16 cellular contexts compared by ENCODE assay signal in the genomic region with DNA sequence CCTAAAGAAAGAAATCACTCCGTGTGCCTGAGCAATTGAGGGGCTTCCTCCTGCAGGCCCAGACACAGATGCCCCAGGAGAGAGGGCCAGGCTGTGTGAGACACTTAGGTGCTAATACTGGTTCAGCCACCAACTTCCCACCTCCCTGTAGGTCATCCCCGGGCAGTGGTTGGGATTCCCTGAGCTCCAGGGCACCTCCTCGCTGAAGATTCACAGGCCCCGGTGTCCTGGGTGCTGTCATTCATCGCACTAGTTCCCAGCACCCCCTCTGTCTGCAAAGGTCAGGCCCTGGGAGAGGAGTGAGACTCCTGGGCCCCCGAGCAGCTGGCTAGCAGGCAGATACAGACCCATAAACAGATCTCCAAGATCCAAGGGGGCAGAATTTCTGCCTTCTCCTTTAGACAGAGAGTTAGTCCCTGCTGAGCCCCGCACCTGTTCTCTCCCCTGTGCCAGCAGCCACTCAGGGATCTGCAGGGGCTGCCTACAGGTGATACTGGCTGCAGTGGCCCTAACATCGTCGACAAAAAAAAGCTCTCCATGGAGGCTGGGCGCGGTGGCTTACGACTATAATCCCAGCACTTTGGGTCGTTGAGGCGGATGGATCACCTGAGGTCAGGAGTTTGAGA. TPM values are rescaled to one million over a fixed set of nuclear protein-coding genes. Genes with fewer than 3 reads are reported as not detected.
DNase-seq lines count a peak whose midpoint lies in the region; ATAC-seq and TF ChIP-seq lines count a peak whose summit lies in the region.
"Had no signal": no experiment of that assay in that cellular context is flagged by ENCODE, and none has a peak within 500 bp of the region (broad histone marks: within the 10 kb centered on the region; RNA-seq: fewer than 3 reads in every experiment).

No MANE protein-coding gene starts in this region.

- peak; percentile 41 for DNase-seq in DMS79 (lab: John Stamatoyannopoulos, UW)
- peak; percentile 7 for DNase-seq in NCI-H128 (lab: John Stamatoyannopoulos, UW; ENCODE audit: unreplicated experiment)
- peak; percentile 69 for DNase-seq in SK-N-DZ (ENCODE audit: low spot score)
- DNase-seq in smooth muscle cell (lab: John Stamatoyannopoulos, UW; ENCODE audit: unreplicated experiment): no peak
- no peak for DNase-seq in mammary epithelial cell
- DNase-seq in stimulated activated naive CD8-positive, alpha-beta T cell treated with anti-CD3 and anti-CD28 coated beads, Interleukin-15, Interleukin-2, amounts not matched to agents 100 U/mL and 50 U/mL, for 24 hours: no peak
- no peak for DNase-seq in activated CD4-positive, alpha-beta T cell treated with anti-CD3 and anti-CD28 coated beads, Interleukin-2, amount 50 U/mL, for 48 hours
- DNase-seq: activated CD4-positive, CD25-positive, alpha-beta regulatory T cell treated with anti-CD3 and anti-CD28 coated beads, Interleukin-2, amount 50 U/mL, for 72 hours; activated CD8-positive, alpha-beta memory T cell treated with anti-CD3 and anti-CD28 coated beads, Interleukin-2, amount 10 ng/mL, durations not matched to agents 7 days and 5 days; left ventricle myocardium superior; NCI-H526; stomach; T-helper 9 cell; upper lobe of left lung had no signal

- no peak overlapping the region for H3K27ac ChIP-seq in smooth muscle cell (ENCODE audit: low read depth)
- H3K27ac ChIP-seq in mammary epithelial cell (ENCODE audit: insufficient read depth, low read depth, low read length): no peak overlapping the region
- H3K27ac ChIP-seq: breast epithelium, stomach, upper lobe of left lung had no signal

- no TSS peak for BruUV-seq in mammary epithelial cell (replicated peaks; lab: Mats Ljungman, UMichigan)

- no peak for ATAC-seq in stimulated activated naive CD8-positive, alpha-beta T cell treated with anti-CD3 and anti-CD28 coated beads, Interleukin-15, Interleukin-2, amounts not matched to agents 100 U/mL and 50 U/mL, for 24 hours
- ATAC-seq: activated CD8-positive, alpha-beta memory T cell treated with anti-CD3 and anti-CD28 coated beads, Interleukin-2, amount 10 ng/mL, durations not matched to agents 7 days and 5 days; left ventricle myocardium superior had no signal

- WGBS in smooth muscle cell (ENCODE audit: low lambda C conversion rate): 77% methylated on average over 14 of the region's 14 CpGs
- 60% methylated on average over 8 of the region's 14 CpGs for WGBS in mammary epithelial cell (ENCODE audit: low coverage, missing lambda C conversion rate)

- dilution Hi-C loops in mammary epithelial cell (cut with HindIII; ENCODE audit: low sequenced_read_pairs): no loop called here

- H3K9ac ChIP-seq in smooth muscle cell (ENCODE audit: low read depth) (no peak overlapping the region), mammary epithelial cell (ENCODE audit: insufficient read depth, low read length) (no peak overlapping the region)

- TF ChIP-seq CTCF in smooth muscle cell (IDR thresholded peaks at IDR 0.05; ENCODE audit: borderline replicate concordance, insufficient read depth, poor library complexity, severe bottlenecking): no peak
- TF ChIP-seq CTCF in mammary epithelial cell (conservative IDR thresholded peaks at IDR 0.05 in 1 of 2, IDR thresholded peaks at IDR 0.05 in 1 of 2; ENCODE audit: extremely low read depth in 1 of 2, insufficient read depth in 1 of 2, low read depth in 1 of 2, low read length in 2 of 2): no peak

- H3K36me3 ChIP-seq in neuron (ENCODE audit: insufficient read depth, low read length) (no peaks in the 10 kb centered on the region), smooth muscle cell (ENCODE audit: low read depth) (no peaks in the 10 kb centered on the region), mammary epithelial cell (ENCODE audit: insufficient read depth, low read length) (no peaks in the 10 kb centered on the region)
- H3K36me3 ChIP-seq: breast epithelium, stomach, upper lobe of left lung had no signal

- H4K20me1 ChIP-seq in smooth muscle cell (ENCODE audit: low read depth) (no peaks in the 10 kb centered on the region), mammary epithelial cell (ENCODE audit: insufficient read depth, low read length) (no peaks in the 10 kb centered on the region)

- H3K4me2 ChIP-seq in smooth muscle cell (no peak overlapping the region), mammary epithelial cell (ENCODE audit: insufficient read depth, low read depth, low read length) (no peak overlapping the region)

- peak overlapping the region; percentile 31 for H2AFZ ChIP-seq in neuron (ENCODE audit: low read depth, low read length)
- H2AFZ ChIP-seq in smooth muscle cell (ENCODE audit: low read depth): no peak overlapping the region
- H2AFZ ChIP-seq in mammary epithelial cell (ENCODE audit: low read depth, low read length): no peak overlapping the region

- H3K79me2 ChIP-seq in smooth muscle cell (ENCODE audit: low read depth) (no peaks in the 10 kb centered on the region), mammary epithelial cell (ENCODE audit: insufficient read depth, low read length) (no peaks in the 10 kb centered on the region)

- H3K4me1 ChIP-seq in neuron (ENCODE audit: insufficient read depth, low read length): peaks cover 5% of the 10 kb centered on the region
- peaks cover 10% of the 10 kb centered on the region for H3K4me1 ChIP-seq in smooth muscle cell (ENCODE audit: low read depth)
- H3K4me1 ChIP-seq in mammary epithelial cell (ENCODE audit: insufficient read depth, low read length): no peaks in the 10 kb centered on the region
- H3K4me1 ChIP-seq: breast epithelium had no signal

- no peaks in the 10 kb centered on the region for H3K9me3 ChIP-seq in neuron (ENCODE audit: low read length)
- H3K9me3 ChIP-seq in smooth muscle cell (replicated peaks; ENCODE audit: low read depth): no peaks in the 10 kb centered on the region
- no peaks in the 10 kb centered on the region for H3K9me3 ChIP-seq in mammary epithelial cell (replicated peaks; ENCODE audit: insufficient read depth, low read length)
- H3K9me3 ChIP-seq: breast epithelium, stomach, upper lobe of left lung had no signal

- H3K27me3 ChIP-seq in neuron (ENCODE audit: insufficient read depth, low read length) (no peaks in the 10 kb centered on the region), smooth muscle cell (ENCODE audit: low read depth) (no peaks in the 10 kb centered on the region), mammary epithelial cell (ENCODE audit: insufficient read depth, low read length) (no peaks in the 10 kb centered on the region)
- H3K27me3 ChIP-seq: breast epithelium, stomach, upper lobe of left lung had no signal

- intact Hi-C loops in mammary epithelial cell (cut with micrococcal nuclease): no loop called here

- in situ Hi-C loops in mammary epithelial cell (cut with MboI; ENCODE audit: low sequenced_read_pairs in 2 of 2): no loop called here

- no peaks in the 10 kb centered on the region for H3F3A ChIP-seq in smooth muscle cell (ENCODE audit: low read depth)

- H3K4me3 ChIP-seq in neuron (ENCODE audit: low read length) (no peak overlapping the region), smooth muscle cell (no peak overlapping the region), mammary epithelial cell (replicated peaks in 1 of 3; ENCODE audit: insufficient read depth in 1 of 3, low read depth in 2 of 3, low read length in 3 of 3) (no peak overlapping the region)
- H3K4me3 ChIP-seq: breast epithelium, stomach, upper lobe of left lung had no signal

- CTCF ChIA-PET in mammary epithelial cell (lab: Charles Lee; ENCODE audit: low non-redundant PET): no interaction called here

RNA-seq across cellular contexts. Expression of a gene that starts 38.2 kb away (rescaled TPM):
- 158 and 197 TPM in 2 replicates for polyA plus RNA-seq in SK-N-DZ (2014; cell fraction: cytosol; rRNA removed)
- 283 and 386 TPM in 2 replicates for polyA plus RNA-seq in SK-N-DZ (2014; cell fraction: nucleus; rRNA removed)
- total RNA-seq in smooth muscle cell: 90.7 and 101 TPM in 2 replicates
- 63.9 and 86.1 TPM in 2 replicates for polyA plus RNA-seq in smooth muscle cell
- total RNA-seq in mammary epithelial cell: 100 to 1,000 TPM; 170 to 184 TPM
- polyA plus RNA-seq in mammary epithelial cell: 47.9 TPM
- 154 TPM for polyA minus RNA-seq in mammary epithelial cell

Comparison
In these comparisons a context has a peak if more than half of its experiments do, and no peak if none do; other contexts are left out.
1. DNase-seq: peak in DMS79 (single experiment), NCI-H128 (single experiment) and SK-N-DZ (single experiment); none in smooth muscle cell (single experiment), mammary epithelial cell (single experiment), stimulated activated naive CD8-positive, alpha-beta T cell treated with anti-CD3 and anti-CD28 coated beads, Interleukin-15, Interleukin-2, amounts not matched to agents 100 U/mL and 50 U/mL, for 24 hours (single experiment) and activated CD4-positive, alpha-beta T cell treated with anti-CD3 and anti-CD28 coated beads, Interleukin-2, amount 50 U/mL, for 48 hours (0 of 2).